19 cellular contexts compared by ENCODE assay signal in the genomic region with DNA sequence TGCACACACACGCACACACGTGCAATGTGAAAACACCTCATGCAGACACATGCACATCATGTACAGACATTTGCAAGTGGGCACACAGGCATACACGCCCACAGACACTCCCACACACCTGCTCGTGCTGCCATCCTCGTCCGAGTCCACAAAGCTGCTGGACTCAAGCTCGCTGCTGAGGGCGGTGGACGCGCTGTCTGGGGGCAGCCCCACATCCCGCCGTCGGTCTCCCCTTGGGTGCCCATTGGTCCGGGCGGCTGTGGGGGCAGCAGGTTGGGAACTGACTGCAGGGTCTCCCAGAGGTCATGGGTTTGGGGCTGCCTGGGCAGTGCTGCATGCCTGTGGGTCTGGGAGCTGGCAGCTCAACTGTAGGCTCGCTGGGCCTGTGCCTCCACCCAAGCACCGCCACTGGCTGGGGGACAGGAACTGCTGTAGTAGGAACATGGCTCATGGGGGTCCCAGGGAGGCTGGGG. TPM values are rescaled to one million over a fixed set of nuclear protein-coding genes. Genes with fewer than 3 reads are reported as not detected.
DNase-seq lines count a peak whose midpoint lies in the region; ATAC-seq, FAIRE-seq and TF ChIP-seq lines count a peak whose summit lies in the region.
"Had no signal": no experiment of that assay in that cellular context is flagged by ENCODE, and none has a peak within 500 bp of the region (broad histone marks: within the 10 kb centered on the region; RNA-seq: fewer than 3 reads in every experiment).

No MANE protein-coding gene starts in this region.

- H3K23ac ChIP-seq in H1 (ENCODE audit: insufficient read length), result no peak overlapping the region

- no peak overlapping the region for H2AFZ ChIP-seq in H1 (ENCODE audit: low read length)
- H2AFZ ChIP-seq: GM23338 had no signal

- H3K36me3 ChIP-seq in H1 (ENCODE audit: control insufficient read depth in 2 of 4, insufficient read depth in 4 of 4, low read length in 3 of 4), result peaks cover 2 to 36% (median 15%) of the 10 kb centered on the region in 4 experiments; a peak in 7 of 8 replicates

- no peak overlapping the region for H3K4me3 ChIP-seq in H1 (ENCODE audit: extremely low read depth in 1 of 4, insufficient read depth in 2 of 4, low read depth in 3 of 4, low read length in 4 of 4)
- H3K4me3 ChIP-seq: BLaER1 treated with 17β-estradiol and CSF1 and Interleukin-3, amounts not matched to agents 10 nM and 100 nM; GM23338 had no signal

- peak overlapping the region; percentile 16 for H3K14ac ChIP-seq in H1 (ENCODE audit: insufficient read length)

- DNase-seq in RWPE1 (ENCODE audit: low spot score) (no peak), H1 (ENCODE audit: low read depth in 1 of 2, low spot score in 2 of 2) (no peak), neural crest cell (ENCODE audit: low read depth, low spot score) (no peak)
- DNase-seq in stimulated activated CD4-positive, alpha-beta T cell treated with anti-CD3 and anti-CD28 coated beads, Interleukin-15, amount 100 ng/mL, for 24 hours, result no peak
- no peak for DNase-seq in activated CD8-positive, alpha-beta memory T cell treated with anti-CD3 and anti-CD28 coated beads for 24 hours
- DNase-seq: CD4-positive, CD25-positive, alpha-beta regulatory T cell; CD8-positive, alpha-beta memory T cell; COR-L47; DMS 273 treated with DMSO at 0.1 percent for 48 hours; DMS53; DND-41; EL; H7 had no signal

- H3K79me1 ChIP-seq in H1 (ENCODE audit: low read depth, low read length), result peaks cover 20% of the 10 kb centered on the region

- no peak overlapping the region for H2BK12ac ChIP-seq in H1 (ENCODE audit: low read depth, low read length)

- H3K56ac ChIP-seq in H1 (replicated peaks; ENCODE audit: insufficient read length, low read depth, low read length), result no peak overlapping the region

- no peak overlapping the region for H4K5ac ChIP-seq in H1 (ENCODE audit: insufficient read length, low read depth, low read length)

- H3K18ac ChIP-seq in H1 (ENCODE audit: extremely low read depth, low read length), result no peak overlapping the region

- H3K4me3 Mint-ChIP-seq in neural crest cell, result no peak overlapping the region
- H3K4me3 Mint-ChIP-seq: B cell; CD4-positive, CD25-positive, alpha-beta regulatory T cell; CD8-positive, alpha-beta memory T cell; GM23338 had no signal

- peaks cover 10% of the 10 kb centered on the region for H3K36me3 Mint-ChIP-seq in neural crest cell (ENCODE audit: low read depth)

- CTCF ChIA-PET in RWPE1 (lab: Yijun Ruan, JAX) (no interaction called here), H1 (lab: Charles Lee; ENCODE audit: partially characterized antibody) (interaction anchor here (0.8 to 1.5 kb wide), 4 partner anchors 24 to 50 kb away, joined by 3 to 5 read pairs (median 4); partner anchors contain the start of gene AURKAIP1)

- peaks cover 1% of the 10 kb centered on the region; the same call in 1 of the 2 replicates for H3K23me2 ChIP-seq in H1 (ENCODE audit: low read depth, low read length)

- ATAC-seq in GM21717 (IDR thresholded peaks at IDR 0.05; ENCODE audit: unreplicated experiment), result no peak
- ATAC-seq: GM23338, HCT116 had no signal

- H3K4me1 ChIP-seq in H1 (replicated peaks in 1 of 4; ENCODE audit: control insufficient read depth in 3 of 4, insufficient read depth in 4 of 4, low read length in 3 of 4), result peaks cover 0 to 2% (median 0%) of the 10 kb centered on the region in 4 experiments; a peak in 3 of 7 replicates

- H2BK120ac ChIP-seq in H1 (replicated peaks; ENCODE audit: low read depth, low read length), result no peak overlapping the region

- H3K4ac ChIP-seq in H1 (replicated peaks; ENCODE audit: insufficient read length, low read depth, low read length), result no peak overlapping the region

- no peak overlapping the region for H4K8ac ChIP-seq in H1 (ENCODE audit: extremely low read depth, insufficient read depth, low read length)

- H2BK5ac ChIP-seq in H1 (ENCODE audit: low read depth, low read length), result no peak overlapping the region; the same call in 1 of the 2 replicates

- H3K9ac ChIP-seq in H1 (replicated peaks in 1 of 4; ENCODE audit: extremely low read depth in 1 of 4, low read depth in 3 of 4, low read length in 3 of 4), result no peak overlapping the region

- no peaks in the 10 kb centered on the region; a peak in 1 of 7 replicates for H3K27me3 ChIP-seq in H1 (replicated peaks in 1 of 4; ENCODE audit: control insufficient read depth in 3 of 4, extremely low read depth in 1 of 4, insufficient read depth in 3 of 4, low read length in 3 of 4)
- H3K27me3 ChIP-seq: BLaER1 treated with 17β-estradiol and CSF1 and Interleukin-3, amounts not matched to agents 10 nM and 100 nM had no signal

- H3K27me3 Mint-ChIP-seq in neural crest cell (ENCODE audit: low read depth), result no peaks in the 10 kb centered on the region
- H3K27me3 Mint-ChIP-seq: B cell; CD4-positive, CD25-positive, alpha-beta regulatory T cell; CD8-positive, alpha-beta memory T cell had no signal

- no peaks in the 10 kb centered on the region for H3K9me3 Mint-ChIP-seq in neural crest cell
- H3K9me3 Mint-ChIP-seq: CD8-positive, alpha-beta memory T cell; GM23338 had no signal

- TF ChIP-seq EP300 in H1 (IDR thresholded peaks at IDR 0.05; ENCODE audit: borderline replicate concordance in 1 of 2, low read depth in 2 of 2, low read length in 2 of 2), result no peak

- H2BK20ac ChIP-seq in H1 (ENCODE audit: low read length), result no peak overlapping the region

- no peak for FAIRE-seq in H1 (lab: Jason Lieb, UNC)

- POLR2A ChIA-PET in RWPE1 (lab: Yijun Ruan, JAX; ENCODE audit: low non-redundant PET) (no interaction called here), H1 (lab: Charles Lee; ENCODE audit: partially characterized antibody) (interaction anchor here (0.8 to 1.3 kb wide), 4 partner anchors 12 to 33 kb away, joined by 3 to 4 read pairs (median 3); partner anchors contain the start of gene AURKAIP1)

- no peak overlapping the region for H2BK15ac ChIP-seq in H1 (ENCODE audit: low read length)

- peaks cover 21 to 45% of the 10 kb centered on the region in 2 experiments for H4K20me1 ChIP-seq in H1 (replicated peaks in 1 of 2; ENCODE audit: control insufficient read depth in 1 of 2, insufficient read depth in 2 of 2, low read length in 2 of 2)

- H2AK5ac ChIP-seq in H1 (ENCODE audit: low read depth, low read length), result no peak overlapping the region

- H4K91ac ChIP-seq in H1 (replicated peaks; ENCODE audit: insufficient read length, low read length), result no peak overlapping the region

- H3K27ac Mint-ChIP-seq in neural crest cell (ENCODE audit: unreplicated experiment), result peak overlapping the region; percentile 43
- H3K27ac Mint-ChIP-seq: B cell; CD4-positive, CD25-positive, alpha-beta regulatory T cell; GM23338 had no signal

- no peak for TF ChIP-seq POLR2A in H1 (IDR thresholded peaks at IDR 0.05; ENCODE audit: control extremely low read depth in 1 of 2, low read depth in 2 of 2, low read length in 2 of 2)

- H3K27ac ChIP-seq in RWPE1, result peak overlapping the region; percentile 98
- H3K27ac ChIP-seq in H1 (ENCODE audit: low read depth, low read length), result no peak overlapping the region

- H3K9me3 ChIP-seq in H1 (ENCODE audit: insufficient read depth in 2 of 2, low read depth in 1 of 2, low read length in 1 of 2), result peaks cover 0 to 5% of the 10 kb centered on the region in 2 experiments; a peak in 1 of 4 replicates
- H3K9me3 ChIP-seq: BLaER1 treated with 17β-estradiol and CSF1 and Interleukin-3, amounts not matched to agents 10 nM and 100 nM had no signal

- no peak overlapping the region for H3K4me2 ChIP-seq in H1 (ENCODE audit: insufficient read depth in 1 of 2, low read depth in 2 of 2, low read length in 2 of 2)
- H3K4me2 ChIP-seq: GM23338 had no signal

- WGBS in H1 (ENCODE audit: extremely low coverage in 1 of 2, insufficient coverage in 1 of 2, insufficient read length in 1 of 2, insufficient replicate concordance in 2 of 2, low coverage in 1 of 2, low lambda C conversion rate in 2 of 2, missing lambda C conversion rate in 1 of 2), 2 experiments, result 98% methylated on average over 17 of the region's 17 CpGs; no CpG with 5 or more reads in 1 of the 2 experiments

- H3K4me1 Mint-ChIP-seq in neural crest cell, result peaks cover under 1% of the 10 kb centered on the region
- H3K4me1 Mint-ChIP-seq: B cell, GM23338 had no signal

- TF ChIP-seq RAD21 in H1 (IDR thresholded peaks at IDR 0.05 in 1 of 2, conservative IDR thresholded peaks at IDR 0.05 in 1 of 2; ENCODE audit: low read depth in 2 of 2, low read length in 2 of 2), result no peak

- TF ChIP-seq CTCF in RWPE1 (conservative IDR thresholded peaks at IDR 0.05; ENCODE audit: low read depth), result no peak
- no peak for TF ChIP-seq CTCF in H1 (IDR thresholded peaks at IDR 0.05; ENCODE audit: control extremely low read depth in 1 of 3, insufficient read depth in 1 of 3, low read depth in 1 of 3, low read length in 3 of 3)
- no peak for TF ChIP-seq CTCF in neural crest cell (conservative IDR thresholded peaks at IDR 0.05)

- peaks cover 0 to 12% of the 10 kb centered on the region in 2 experiments; a peak in 1 of 4 replicates for H3K79me2 ChIP-seq in H1 (ENCODE audit: control insufficient read depth in 1 of 2, insufficient read depth in 2 of 2, low read length in 2 of 2)

RNA-seq across cellular contexts. Expression of gene DVL1, which starts 7.6 kb away (rescaled TPM):
- total RNA-seq in H1 (2021; fragmentation: NEBNext Ultra II Directional; extraction: Animal tissue kit (Norgen Biotek cat#: 25700)), result 56.0 and 58.9 TPM in 2 replicates
- polyA plus RNA-seq in H1 (2011; rRNA removed), result 39.4 and 59.8 TPM in 2 replicates
- polyA plus RNA-seq in H1 (2011; cell fraction: cytosol; rRNA removed), result 45.1 TPM
- polyA plus RNA-seq in H1 (2011; cell fraction: nucleus; rRNA removed), result 354 TPM
- 29.6 to 56.3 TPM (median 52.4 TPM) in 4 replicates for polyA plus RNA-seq in H1 (2012, experiment 1 of 2)
- 32.5 TPM for polyA plus RNA-seq in H1 (2012, experiment 2 of 2)
- polyA plus RNA-seq in H1 (2013, experiment 1 of 2), result 41.1 TPM
- 37.2 TPM for polyA plus RNA-seq in H1 (2013, experiment 2 of 2)
- 16.1 and 16.9 TPM in 2 replicates for polyA minus RNA-seq in H1 (2011; rRNA and poly(A)+ RNA removed)
- 33.2 TPM for polyA minus RNA-seq in H1 (2011; cell fraction: cytosol; rRNA and poly(A)+ RNA removed)
- polyA minus RNA-seq in H1 (2011; cell fraction: nucleus; rRNA and poly(A)+ RNA removed), result 81.8 TPM
- total RNA-seq in neural crest cell, result 63.4 and 66.7 TPM in 2 replicates

RNA-seq across cellular contexts. Expression of gene TAS1R3, which starts 10.5 kb away (rescaled TPM):
- 0.11 and 0.19 TPM in 2 replicates for total RNA-seq in H1 (2021; fragmentation: NEBNext Ultra II Directional; extraction: Animal tissue kit (Norgen Biotek cat#: 25700))
- 0.03 and 0.16 TPM in 2 replicates for polyA plus RNA-seq in H1 (2011; rRNA removed)
- 0.06 TPM for polyA plus RNA-seq in H1 (2011; cell fraction: cytosol; rRNA removed)
- polyA plus RNA-seq in H1 (2011; cell fraction: nucleus; rRNA removed), result 0.64 TPM
- polyA plus RNA-seq in H1 (2012, experiment 1 of 2), result 0.12 to 0.22 TPM (median 0.17 TPM) in 4 replicates
- polyA plus RNA-seq in H1 (2012, experiment 2 of 2), result 0.14 TPM
- 0.04 TPM for polyA plus RNA-seq in H1 (2013, experiment 1 of 2)
- 0.02 TPM for polyA plus RNA-seq in H1 (2013, experiment 2 of 2)
- polyA minus RNA-seq in H1 (2011; rRNA and poly(A)+ RNA removed), result 0.05 TPM in 1 of 2 replicates, not detected in the other
- not detected for polyA minus RNA-seq in H1 (2011; cell fraction: cytosol; rRNA and poly(A)+ RNA removed)
- polyA minus RNA-seq in H1 (2011; cell fraction: nucleus; rRNA and poly(A)+ RNA removed), result 0.40 TPM
- total RNA-seq in neural crest cell, result 0.64 and 0.68 TPM in 2 replicates
- polyA plus RNA-seq: GM23338 had no signal

RNA-seq across cellular contexts. Expression of gene MXRA8, which starts 16.8 kb away (rescaled TPM):
- 10.0 and 10.5 TPM in 2 replicates for total RNA-seq in H1 (2021; fragmentation: NEBNext Ultra II Directional; extraction: Animal tissue kit (Norgen Biotek cat#: 25700))
- 17.2 and 35.4 TPM in 2 replicates for polyA plus RNA-seq in H1 (2011; rRNA removed)
- polyA plus RNA-seq in H1 (2011; cell fraction: cytosol; rRNA removed), result 21.3 TPM
- 57.8 TPM for polyA plus RNA-seq in H1 (2011; cell fraction: nucleus; rRNA removed)
- polyA plus RNA-seq in H1 (2012, experiment 1 of 2), result 6.4 to 14.9 TPM (median 13.3 TPM) in 4 replicates
- polyA plus RNA-seq in H1 (2012, experiment 2 of 2), result 7.6 TPM
- polyA plus RNA-seq in H1 (2013, experiment 1 of 2), result 12.0 TPM
- polyA plus RNA-seq in H1 (2013, experiment 2 of 2), result 10.6 TPM
- polyA minus RNA-seq in H1 (2011; rRNA and poly(A)+ RNA removed), result 3.0 and 3.5 TPM in 2 replicates
- 9.2 TPM for polyA minus RNA-seq in H1 (2011; cell fraction: cytosol; rRNA and poly(A)+ RNA removed)
- 7.8 TPM for polyA minus RNA-seq in H1 (2011; cell fraction: nucleus; rRNA and poly(A)+ RNA removed)
- 5.0 and 5.8 TPM in 2 replicates for total RNA-seq in neural crest cell
- total RNA-seq: B cell, HT-29 had no signal
- polyA plus RNA-seq: CD4-positive, CD25-positive, alpha-beta regulatory T cell had no signal

RNA-seq across cellular contexts. Expression of gene CPTP, which starts 17.0 kb away (rescaled TPM):
- total RNA-seq in H1 (2021; fragmentation: NEBNext Ultra II Directional; extraction: Animal tissue kit (Norgen Biotek cat#: 25700)), result 10.6 and 13.3 TPM in 2 replicates
- 8.1 and 13.4 TPM in 2 replicates for polyA plus RNA-seq in H1 (2011; rRNA removed)
- 7.0 TPM for polyA plus RNA-seq in H1 (2011; cell fraction: cytosol; rRNA removed)
- 8.0 TPM for polyA plus RNA-seq in H1 (2011; cell fraction: nucleus; rRNA removed)
- polyA plus RNA-seq in H1 (2012, experiment 1 of 2), result 5.8 to 8.6 TPM (median 8.1 TPM) in 4 replicates
- 9.5 TPM for polyA plus RNA-seq in H1 (2012, experiment 2 of 2)
- polyA plus RNA-seq in H1 (2013, experiment 1 of 2), result 10.1 TPM
- 9.7 TPM for polyA plus RNA-seq in H1 (2013, experiment 2 of 2)
- polyA minus RNA-seq in H1 (2011; rRNA and poly(A)+ RNA removed), result 2.2 and 3.2 TPM in 2 replicates
- 6.8 TPM for polyA minus RNA-seq in H1 (2011; cell fraction: cytosol; rRNA and poly(A)+ RNA removed)
- polyA minus RNA-seq in H1 (2011; cell fraction: nucleus; rRNA and poly(A)+ RNA removed), result 11.6 TPM
- total RNA-seq in neural crest cell, result 18.9 and 19.8 TPM in 2 replicates

RNA-seq across cellular contexts. Expression of gene INTS11, which starts 17.1 kb away (rescaled TPM):
- 113 and 116 TPM in 2 replicates for total RNA-seq in H1 (2021; fragmentation: NEBNext Ultra II Directional; extraction: Animal tissue kit (Norgen Biotek cat#: 25700))
- polyA plus RNA-seq in H1 (2011; rRNA removed), result 243 and 324 TPM in 2 replicates
- polyA plus RNA-seq in H1 (2011; cell fraction: cytosol; rRNA removed), result 210 TPM
- 662 TPM for polyA plus RNA-seq in H1 (2011; cell fraction: nucleus; rRNA removed)
- polyA plus RNA-seq in H1 (2012, experiment 1 of 2), result 121 to 180 TPM (median 164 TPM) in 4 replicates
- 131 TPM for polyA plus RNA-seq in H1 (2012, experiment 2 of 2)
- polyA plus RNA-seq in H1 (2013, experiment 1 of 2), result 99.2 TPM
- 89.5 TPM for polyA plus RNA-seq in H1 (2013, experiment 2 of 2)
- polyA minus RNA-seq in H1 (2011; rRNA and poly(A)+ RNA removed), result 115 and 144 TPM in 2 replicates
- 86.7 TPM for polyA minus RNA-seq in H1 (2011; cell fraction: cytosol; rRNA and poly(A)+ RNA removed)
- polyA minus RNA-seq in H1 (2011; cell fraction: nucleus; rRNA and poly(A)+ RNA removed), result 144 TPM
- 137 and 160 TPM in 2 replicates for total RNA-seq in neural crest cell
